ENCODE assay signal across 24 cellular contexts in the genomic region with DNA sequence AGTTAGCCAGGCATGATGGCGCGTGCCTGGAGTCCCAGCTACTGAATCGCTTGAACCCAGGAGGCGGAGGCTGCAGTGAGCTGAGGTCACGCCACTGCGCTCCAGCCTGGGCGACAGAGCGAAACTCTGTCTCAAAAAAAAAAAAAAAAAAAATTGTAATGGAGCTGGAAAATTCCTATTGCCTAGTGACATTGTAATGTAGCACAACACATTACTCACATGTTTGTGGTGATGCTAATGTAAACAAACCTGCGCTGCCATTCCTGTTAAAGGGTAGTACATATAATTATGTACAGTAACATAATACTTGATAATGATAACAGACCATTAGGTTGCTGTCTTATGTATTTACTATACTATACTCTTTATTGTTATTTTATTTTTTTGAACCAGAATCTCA. TPM values are rescaled to one million over a fixed set of nuclear protein-coding genes. Genes with fewer than 3 reads are reported as not detected.
DNase-seq lines count a peak whose midpoint lies in the region; ATAC-seq and TF ChIP-seq lines count a peak whose summit lies in the region.
"Had no signal": no experiment of that assay in that cellular context is flagged by ENCODE, and none has a peak within 500 bp of the region (broad histone marks: within the 10 kb centered on the region; RNA-seq: fewer than 3 reads in every experiment).

No MANE protein-coding gene starts in this region.

- no peaks in the 10 kb centered on the region for H3K4me1 Mint-ChIP-seq in T-cell
- H3K4me1 Mint-ChIP-seq: H9 had no signal

- CTCF ChIA-PET in T-cell (lab: Charles Lee), result no interaction called here

- H3K36me3 Mint-ChIP-seq in T-cell, result no peaks in the 10 kb centered on the region

- POLR2A ChIA-PET in T-cell (lab: Charles Lee), result interaction anchor here in 1 of 2 donors (0.6 kb wide), 1 partner anchor 19 kb away, joined by 4 read pairs; no protein-coding TSS in a partner anchor

- ATAC-seq in T-cell (replicated peaks in 1 of 4) (no peak), GM18858 (IDR thresholded peaks at IDR 0.05; ENCODE audit: unreplicated experiment) (no peak)
- ATAC-seq: activated T-cell treated with anti-CD3 and anti-CD28 coated beads, Interleukin-2, amount 50 U/mL, for 4 hours; foreskin keratinocyte; lower lobe of right lung; Right ventricle myocardium inferior had no signal

- no peak overlapping the region for H3K27ac Mint-ChIP-seq in T-cell
- H3K27ac Mint-ChIP-seq: activated naive CD4-positive, alpha-beta T cell treated with anti-CD3 and anti-CD28 coated beads for 36 hours; H9 had no signal

- no peak for TF ChIP-seq CTCF in cardiac fibroblast (IDR thresholded peaks at IDR 0.05; ENCODE audit: low read depth, low read length)

- no peak overlapping the region for H3K4me3 ChIP-seq in cardiac fibroblast (replicated peaks in 1 of 2; ENCODE audit: low read depth in 2 of 2, low read length in 2 of 2)
- H3K4me3 ChIP-seq: BLaER1, hepatocyte, lower lobe of right lung had no signal

- H3K9me3 Mint-ChIP-seq in T-cell, result no peaks in the 10 kb centered on the region
- H3K9me3 Mint-ChIP-seq: activated naive CD4-positive, alpha-beta T cell treated with anti-CD3 and anti-CD28 coated beads for 36 hours; activated T-cell treated with anti-CD3 and anti-CD28 coated beads, Interleukin-2, amount 50 U/mL, for 4 hours; H9 had no signal

- peak; percentile 9 for DNase-seq in NCI-H2107 treated with DMSO at 0.1 percent for 48 hours (lab: John Stamatoyannopoulos, UW; ENCODE audit: unreplicated experiment)
- DNase-seq in NCI-H2107 (lab: John Stamatoyannopoulos, UW), result no peak
- peak; percentile 79 for DNase-seq in M059J (ENCODE audit: low read depth)
- DNase-seq in cardiac fibroblast (ENCODE audit: low read depth in 2 of 2), result peak; percentile 6 to 33
- DNase-seq in non-pigmented ciliary epithelial cell (ENCODE audit: low read depth), result peak; percentile 13
- no peak for DNase-seq in T-cell
- no peak for DNase-seq in NCI-H1417 (lab: John Stamatoyannopoulos, UW)
- DNase-seq: activated CD8-positive, alpha-beta memory T cell treated with anti-CD3 and anti-CD28 coated beads for 24 hours; activated naive CD4-positive, alpha-beta T cell treated with anti-CD3 and anti-CD28 coated beads for 36 hours; activated T-cell treated with anti-CD3 and anti-CD28 coated beads, Interleukin-2, amount 50 U/mL, for 4 hours; aorta; foreskin keratinocyte; GF-D8; H9; lower lobe of right lung; NCI-H2171; occipital lobe; retina; stimulated activated CD4-positive, alpha-beta T cell treated with anti-CD3 and anti-CD28 coated beads, Interleukin-12 subunit alpha, Interleukin-12 subunit beta, amount 100 ng/mL, for 4 hours; T-helper 1 cell had no signal

- H3K27me3 Mint-ChIP-seq in T-cell, result no peaks in the 10 kb centered on the region

- H3K4me3 Mint-ChIP-seq in T-cell, result no peak overlapping the region
- H3K4me3 Mint-ChIP-seq: activated naive CD4-positive, alpha-beta T cell treated with anti-CD3 and anti-CD28 coated beads for 36 hours; activated T-cell treated with anti-CD3 and anti-CD28 coated beads, Interleukin-2, amount 50 U/mL, for 4 hours; H9 had no signal

RNA-seq across cellular contexts. Expression of a gene that starts 39.1 kb away (rescaled TPM):
- total RNA-seq in M059J (2014; rRNA removed; shearing (Covaris generic)), result 32.1 and 33.9 TPM in 2 replicates
- 1 to 10 TPM in 4 of 5 donors, under 1 TPM in 1; 0.55 to 3.8 (median 1.7) TPM for total RNA-seq in T-cell

Comparison
In these comparisons a context has a peak if more than half of its experiments do, and no peak if none do; other contexts are left out.
1. DNase-seq: peak in NCI-H2107 treated with DMSO at 0.1 percent for 48 hours (single experiment), M059J (single experiment), cardiac fibroblast (2 of 2) and non-pigmented ciliary epithelial cell (single experiment); none in NCI-H2107 (single experiment), T-cell (0 of 34) and NCI-H1417 (0 of 3).